8 cellular contexts compared by ENCODE assay signal in the genomic region with DNA sequence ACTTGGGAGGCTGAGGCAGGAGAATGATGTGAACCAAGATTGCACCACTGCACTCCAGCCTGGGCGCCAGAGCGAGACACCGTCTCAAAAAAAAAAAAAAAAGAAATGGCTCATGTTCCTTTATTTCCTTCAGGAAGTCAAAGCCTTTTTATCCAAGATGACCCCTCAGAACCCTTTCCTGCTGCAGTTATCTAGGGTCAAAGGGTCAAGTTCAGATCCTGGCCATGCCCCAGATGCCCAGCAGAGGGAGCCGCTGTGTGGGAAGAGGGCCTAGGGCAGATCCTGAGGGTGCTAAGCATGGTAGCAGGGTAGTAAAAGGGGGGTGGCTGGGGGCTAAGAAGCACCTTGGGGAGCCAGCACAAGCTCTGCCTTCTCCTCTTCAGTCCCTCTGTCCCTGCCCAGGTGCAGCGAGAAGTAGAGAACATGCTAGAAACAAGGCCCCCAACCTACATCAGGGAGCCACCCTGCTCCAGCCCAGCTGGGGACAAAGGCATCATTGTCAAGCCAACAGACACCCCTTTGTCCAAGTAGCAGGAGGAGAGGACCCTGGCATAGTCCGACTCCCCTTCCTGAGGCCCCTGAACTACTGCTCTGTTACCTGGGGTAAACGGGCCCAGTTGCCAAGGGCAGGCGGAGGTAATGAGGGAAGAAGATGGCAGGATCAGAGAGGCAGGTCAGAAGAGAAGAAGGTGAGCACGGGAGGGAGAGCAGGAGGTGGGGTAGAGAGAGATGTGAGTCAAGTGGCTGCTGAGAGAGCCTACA. TPM values are rescaled to one million over a fixed set of nuclear protein-coding genes. Genes with fewer than 3 reads are reported as not detected.
DNase-seq lines count a peak whose midpoint lies in the region; ATAC-seq, FAIRE-seq and TF ChIP-seq lines count a peak whose summit lies in the region.

No MANE protein-coding gene starts in this region.

- DNase-seq in CD1c-positive myeloid dendritic cell (ENCODE audit: extremely low spot score), result peak; percentile 81
- DNase-seq in NOMO-1 treated with DMSO at 0.1 percent for 48 hours (lab: John Stamatoyannopoulos, UW; ENCODE audit: unreplicated experiment), result peak; percentile 45
- DNase-seq in activated T-helper 2 cell treated with anti-CD3 and anti-CD28 coated beads, Interferon-gamma antibody, Interleukin-2, Interleukin-4, amounts not matched to agents 10 μg/mL and 5 μg/mL and 100 μg/mL, durations not matched to agents 14 hours and 24 hours and 36 hours (ENCODE audit: low spot score), result peak; percentile 55
- peak; percentile 33 to 69 for DNase-seq in frontal cortex (ENCODE audit: low spot score in 2 of 2)
- DNase-seq in pancreas, result peak in 5 of 6 donors; percentile 49 to 84 (median 76)

- no peaks in the 10 kb centered on the region for H3K9me3 Mint-ChIP-seq in activated T-helper 2 cell treated with anti-CD3 and anti-CD28 coated beads, Interferon-gamma antibody, Interleukin-2, Interleukin-4, amounts not matched to agents 10 μg/mL and 5 μg/mL and 100 μg/mL, durations not matched to agents 14 hours and 24 hours and 36 hours

- FAIRE-seq in frontal cortex (lab: Jason Lieb, UNC) (no peak), pancreas (lab: Jason Lieb, UNC) (no peak)

- H3K9me3 ChIP-seq in pancreas, result no peaks in the 10 kb centered on the region

- intact Hi-C loops in activated T-helper 2 cell treated with anti-CD3 and anti-CD28 coated beads, Interferon-gamma antibody, Interleukin-2, Interleukin-4, amounts not matched to agents 10 μg/mL and 5 μg/mL and 100 μg/mL, durations not matched to agents 14 hours and 24 hours and 36 hours (cut with micrococcal nuclease), result loop anchor here (1.0 to 5.0 kb wide), 4 partner anchors 30 to 74 kb away; a partner anchor contains a TSS
- intact Hi-C loops in pancreas (cut with DNase I), result loop anchor here in 1 of 3 donors (5.0 kb wide), 1 partner anchor 68 kb away; a partner anchor contains a TSS

- no peak overlapping the region for H3K27ac Mint-ChIP-seq in activated T-helper 2 cell treated with anti-CD3 and anti-CD28 coated beads, Interferon-gamma antibody, Interleukin-2, Interleukin-4, amounts not matched to agents 10 μg/mL and 5 μg/mL and 100 μg/mL, durations not matched to agents 14 hours and 24 hours and 36 hours

- H3K4me3 ChIP-seq in pancreas, result no peak overlapping the region

- 63 to 68% methylated on average over 9 of the region's 9 CpGs for whole genome bisulfite sequencing in pancreas, 2 donors

- ATAC-seq in GM21619 (IDR thresholded peaks at IDR 0.05; ENCODE audit: unreplicated experiment) (peak; percentile 57), pancreas (peak; percentile 76 to 93 (median 88)), HG03097 (IDR thresholded peaks at IDR 0.05; ENCODE audit: low FRiP score, unreplicated experiment) (no peak), HG03045 (IDR thresholded peaks at IDR 0.05; ENCODE audit: unreplicated experiment) (no peak)

- H3K36me3 Mint-ChIP-seq in activated T-helper 2 cell treated with anti-CD3 and anti-CD28 coated beads, Interferon-gamma antibody, Interleukin-2, Interleukin-4, amounts not matched to agents 10 μg/mL and 5 μg/mL and 100 μg/mL, durations not matched to agents 14 hours and 24 hours and 36 hours (ENCODE audit: low read depth), result no peaks in the 10 kb centered on the region

- no peaks in the 10 kb centered on the region for H3K27me3 ChIP-seq in pancreas

- peak; percentile 26 to 61 (median 46) for TF ChIP-seq CTCF in pancreas (IDR thresholded peaks at IDR 0.05)

- H3K4me1 Mint-ChIP-seq in activated T-helper 2 cell treated with anti-CD3 and anti-CD28 coated beads, Interferon-gamma antibody, Interleukin-2, Interleukin-4, amounts not matched to agents 10 μg/mL and 5 μg/mL and 100 μg/mL, durations not matched to agents 14 hours and 24 hours and 36 hours (ENCODE audit: low read depth), result peaks cover 4% of the 10 kb centered on the region

- H3K27ac ChIP-seq in pancreas, result no peak overlapping the region

- peaks cover 18% of the 10 kb centered on the region for H3K27me3 Mint-ChIP-seq in activated T-helper 2 cell treated with anti-CD3 and anti-CD28 coated beads, Interferon-gamma antibody, Interleukin-2, Interleukin-4, amounts not matched to agents 10 μg/mL and 5 μg/mL and 100 μg/mL, durations not matched to agents 14 hours and 24 hours and 36 hours (ENCODE audit: low read depth)

- no peaks in the 10 kb centered on the region for H3K4me1 ChIP-seq in pancreas

- no peaks in the 10 kb centered on the region for H3K36me3 ChIP-seq in pancreas

- no peak overlapping the region for H3K4me3 Mint-ChIP-seq in activated T-helper 2 cell treated with anti-CD3 and anti-CD28 coated beads, Interferon-gamma antibody, Interleukin-2, Interleukin-4, amounts not matched to agents 10 μg/mL and 5 μg/mL and 100 μg/mL, durations not matched to agents 14 hours and 24 hours and 36 hours (ENCODE audit: low read depth)

RNA-seq across cellular contexts. Expression of a gene that starts 6.5 kb away (rescaled TPM):
- total RNA-seq in activated T-helper 2 cell treated with anti-CD3 and anti-CD28 coated beads, Interferon-gamma antibody, Interleukin-2, Interleukin-4, amounts not matched to agents 10 μg/mL and 5 μg/mL and 100 μg/mL, durations not matched to agents 14 hours and 24 hours and 36 hours, result not detected in 2 replicates
- 0.82 TPM for total RNA-seq in frontal cortex
- under 1 TPM in 5 of 6 donors, not detected in 1; 0.16 to 0.58 (median 0.47) TPM for total RNA-seq in pancreas
- polyA plus RNA-seq in pancreas, result under 1 TPM; 0.28 to 0.34 TPM

RNA-seq across cellular contexts. Expression of a gene that starts 13.8 kb away (rescaled TPM):
- total RNA-seq in activated T-helper 2 cell treated with anti-CD3 and anti-CD28 coated beads, Interferon-gamma antibody, Interleukin-2, Interleukin-4, amounts not matched to agents 10 μg/mL and 5 μg/mL and 100 μg/mL, durations not matched to agents 14 hours and 24 hours and 36 hours, result 1,977 and 2,036 TPM in 2 replicates
- 679 TPM for total RNA-seq in frontal cortex
- total RNA-seq in pancreas, result 100 to 1,000 TPM; 266 to 784 (median 527) TPM
- polyA plus RNA-seq in pancreas, result 100 to 1,000 TPM; 477 to 641 TPM

RNA-seq across cellular contexts. Expression of a gene that starts 14.4 kb away (rescaled TPM):
- total RNA-seq in activated T-helper 2 cell treated with anti-CD3 and anti-CD28 coated beads, Interferon-gamma antibody, Interleukin-2, Interleukin-4, amounts not matched to agents 10 μg/mL and 5 μg/mL and 100 μg/mL, durations not matched to agents 14 hours and 24 hours and 36 hours, result 98.1 and 100 TPM in 2 replicates
- 83.2 TPM for total RNA-seq in frontal cortex
- total RNA-seq in pancreas, result 10 to 100 TPM; 22.7 to 41.4 (median 31.8) TPM
- 10 to 100 TPM in 1 of 2 donors, 1 to 10 TPM in 1; 5.9 to 10.0 TPM for polyA plus RNA-seq in pancreas

RNA-seq across cellular contexts. Expression of a gene that starts 30.6 kb away (rescaled TPM):
- 108 and 109 TPM in 2 replicates for total RNA-seq in activated T-helper 2 cell treated with anti-CD3 and anti-CD28 coated beads, Interferon-gamma antibody, Interleukin-2, Interleukin-4, amounts not matched to agents 10 μg/mL and 5 μg/mL and 100 μg/mL, durations not matched to agents 14 hours and 24 hours and 36 hours
- total RNA-seq in frontal cortex, result 59.9 TPM
- total RNA-seq in pancreas, result 100 to 1,000 TPM in 5 of 6 donors, 10 to 100 TPM in 1; 76.6 to 115 (median 110) TPM
- polyA plus RNA-seq in pancreas, result 10 to 100 TPM; 44.6 to 86.6 TPM

Comparison
In these comparisons a context has a peak if more than half of its experiments do, and no peak if none do; other contexts are left out.
1. ATAC-seq: peak in GM21619 (single experiment) and pancreas (4 of 4); none in HG03097 (single experiment) and HG03045 (single experiment).
2. Peak in every context shown above with its lines, with median percentiles within 50 percentile points of each other: DNase-seq.